31 cellular contexts compared by ENCODE assay signal in genomic region chr3:8632402-8633237, GRCh38. TPM values are rescaled to one million over a fixed set of nuclear protein-coding genes. Genes with fewer than 3 reads are reported as not detected.
DNase-seq lines count a peak whose midpoint lies in the region; FAIRE-seq and TF ChIP-seq lines count a peak whose summit lies in the region.
"Had no signal": no experiment of that assay in that cellular context is flagged by ENCODE, and none has a peak within 500 bp of the region (broad histone marks: within the 10 kb centered on the region; RNA-seq: fewer than 3 reads in every experiment).

No MANE protein-coding gene starts in this region.

- 56 to 70% methylated on average over 7 of the region's 7 CpGs for WGBS in esophagus, 2 donors

- H3K9me3 Mint-ChIP-seq in progenitor cell of endocrine pancreas (ENCODE audit: low read depth): peaks cover 3% of the 10 kb centered on the region
- H3K9me3 Mint-ChIP-seq: activated T-helper 2 cell treated with anti-CD3 and anti-CD28 coated beads, Interferon-gamma antibody, Interleukin-2, Interleukin-4, amounts not matched to agents 10 μg/mL and 5 μg/mL and 100 μg/mL, durations not matched to agents 14 hours and 24 hours and 36 hours had no signal

- no peaks in the 10 kb centered on the region for H3K36me3 ChIP-seq in HEK293 (ENCODE audit: control insufficient read depth in 2 of 2, insufficient read depth in 1 of 2, low read length in 2 of 2)
- no peaks in the 10 kb centered on the region for H3K36me3 ChIP-seq in esophagus (ENCODE audit: control insufficient read depth in 2 of 2, insufficient read depth in 2 of 2, low read length in 1 of 2)
- H3K36me3 ChIP-seq: transverse colon had no signal

- POLR2A ChIA-PET in HEK293 (lab: Yijun Ruan, JAX): no interaction called here

- no peak overlapping the region for H3K27ac Mint-ChIP-seq in progenitor cell of endocrine pancreas
- H3K27ac Mint-ChIP-seq: activated T-helper 2 cell treated with anti-CD3 and anti-CD28 coated beads, Interferon-gamma antibody, Interleukin-2, Interleukin-4, amounts not matched to agents 10 μg/mL and 5 μg/mL and 100 μg/mL, durations not matched to agents 14 hours and 24 hours and 36 hours; IgD-negative memory B cell; naive thymus-derived CD8-positive, alpha-beta T cell; stimulated activated memory B cell treated with anti-CD40 and anti-IgM and Interleukin-4, amounts not matched to agents 10 μg/mL and 1 μg/mL and 100 μg/mL, for 72 hours had no signal

- H3K27ac ChIP-seq in HEK293 (ENCODE audit: extremely low read depth, low read depth, low read length) (no peak overlapping the region), esophagus (ENCODE audit: low read depth in 2 of 2, low read length in 1 of 2) (peak overlapping the region; percentile 26 to 69)
- H3K27ac ChIP-seq: transverse colon, VCaP had no signal

- H3K4me3 ChIP-seq in HEK293 (ENCODE audit: low read depth, low read length) (no peak overlapping the region), esophagus (ENCODE audit: low read depth in 1 of 2, low read length in 2 of 2) (no peak overlapping the region)
- H3K4me3 ChIP-seq: transverse colon had no signal

- peaks cover 38% of the 10 kb centered on the region for H3K27me3 Mint-ChIP-seq in progenitor cell of endocrine pancreas
- H3K27me3 Mint-ChIP-seq: brain had no signal

- H3K9me3 ChIP-seq in HEK293 (ENCODE audit: control insufficient read depth, insufficient read depth, low read depth, low read length) (no peaks in the 10 kb centered on the region), esophagus (ENCODE audit: control insufficient read depth in 2 of 2, insufficient read depth in 1 of 2, low read depth in 1 of 2, low read length in 1 of 2) (no peaks in the 10 kb centered on the region)
- H3K9me3 ChIP-seq: transverse colon had no signal

- H3K4me1 ChIP-seq in HEK293 (ENCODE audit: control insufficient read depth, insufficient read depth, low read length) (no peaks in the 10 kb centered on the region), esophagus (ENCODE audit: control insufficient read depth in 2 of 2, insufficient read depth in 2 of 2, low read length in 1 of 2) (peaks cover 0 to 7% of the 10 kb centered on the region in 2 donors)

- no peak overlapping the region for H3K4me3 Mint-ChIP-seq in progenitor cell of endocrine pancreas (ENCODE audit: low read depth)
- H3K4me3 Mint-ChIP-seq: brain; IgD-negative memory B cell; naive thymus-derived CD8-positive, alpha-beta T cell; stimulated activated memory B cell treated with anti-CD40 and anti-IgM and Interleukin-4, amounts not matched to agents 10 μg/mL and 1 μg/mL and 100 μg/mL, for 72 hours had no signal

- no peak for FAIRE-seq in RCC 7860 (lab: Jason Lieb, UNC)
- FAIRE-seq: G401.6, islet of Langerhans had no signal

- DNase-seq in RCC 7860 (ENCODE audit: low spot score) (peak; percentile 6), putamen (ENCODE audit: low spot score) (peak; percentile 31), AML-193 (lab: John Stamatoyannopoulos, UW) (no peak), progenitor cell of endocrine pancreas (ENCODE audit: low spot score, unreplicated experiment) (no peak), SIG-M5 treated with dmso at 0.1 percent for 504 hours (lab: John Stamatoyannopoulos, UW; ENCODE audit: unreplicated experiment) (no peak)
- DNase-seq: activated CD4-positive, alpha-beta T cell treated with anti-CD3 and anti-CD28 coated beads for 4 hours; activated naive CD4-positive, alpha-beta T cell treated with anti-CD3 and anti-CD28 coated beads, Interleukin-2, amount 50 U/mL, for 16 hours; activated T-cell treated with anti-CD3 and anti-CD28 coated beads for 4 hours; amniotic stem cell; C1 segment of cervical spinal cord; COR-L47; midbrain; naive thymus-derived CD8-positive, alpha-beta T cell; NCI-H1092; NCI-H1694 treated with DMSO at 0.1 percent for 48 hours; NCI-H524; OCI-M1; SHP77; transverse colon had no signal

- peaks cover 4% of the 10 kb centered on the region for H3K4me1 Mint-ChIP-seq in progenitor cell of endocrine pancreas (ENCODE audit: low read depth)

- no peak for TF ChIP-seq CTCF in HEK293 (tag by site-specific recombination; IDR thresholded peaks at IDR 0.05)
- no peak for TF ChIP-seq CTCF in progenitor cell of endocrine pancreas (IDR thresholded peaks at IDR 0.05; ENCODE audit: unreplicated experiment)

- H3K36me3 Mint-ChIP-seq in progenitor cell of endocrine pancreas (ENCODE audit: insufficient read depth): peaks cover 1% of the 10 kb centered on the region
- H3K36me3 Mint-ChIP-seq: brain; IgD-negative memory B cell; stimulated activated memory B cell treated with anti-CD40 and anti-IgM and Interleukin-4, amounts not matched to agents 10 μg/mL and 1 μg/mL and 100 μg/mL, for 72 hours had no signal

- CTCF ChIA-PET in HEK293 (lab: Yijun Ruan, JAX): interaction anchor here (0.6 to 1.2 kb wide), 4 partner anchors 8 to 10 kb away, joined by 3 to 4 read pairs (median 4); no protein-coding TSS in a partner anchor

- H3K27me3 ChIP-seq in esophagus (ENCODE audit: control insufficient read depth in 1 of 2, insufficient read depth in 2 of 2, low read length in 2 of 2): no peaks in the 10 kb centered on the region
- H3K27me3 ChIP-seq: transverse colon had no signal

TF ChIP-seq in HEK293, 187 proteins besides CTCF, POLR2A, EP300 and RAD21:
- TF ChIP-seq ZNF366 (tag by site-specific recombination; conservative IDR thresholded peaks at IDR 0.05) (no peak), ZNF768 (tag by site-specific recombination; IDR thresholded peaks at IDR 0.05) (0 out of 2 replicates have a peak, but pooled peaks have one; percentile 48)

RNA-seq across cellular contexts. Expression of gene SSUH2, which starts 12.0 kb away (rescaled TPM):
- under 1 TPM; 0.22 to 0.51 TPM for polyA plus RNA-seq in esophagus
- total RNA-seq in progenitor cell of endocrine pancreas: 0.57 and 0.62 TPM in 2 replicates
- total RNA-seq: chondrocyte; glomerular endothelial cell; naive thymus-derived CD8-positive, alpha-beta T cell; pulmonary artery endothelial cell had no signal
- polyA plus RNA-seq: IgD-negative memory B cell; naive thymus-derived CD8-positive, alpha-beta T cell had no signal

Comparison
In these comparisons a context has a peak if more than half of its experiments do, and no peak if none do; other contexts are left out.
1. DNase-seq: peak in RCC 7860 (single experiment) and putamen (single experiment); none in AML-193 (0 of 2), progenitor cell of endocrine pancreas (single experiment) and SIG-M5 treated with dmso at 0.1 percent for 504 hours (single experiment).